12 cellular contexts compared by ENCODE assay signal in genomic region chr2:100247256-100248043, GRCh38.
DNase-seq lines count a peak whose midpoint lies in the region; ATAC-seq, FAIRE-seq and TF ChIP-seq lines count a peak whose summit lies in the region.
"Had no signal": no experiment of that assay in that cellular context is flagged by ENCODE, and none has a peak within 500 bp of the region (broad histone marks: within the 10 kb centered on the region; RNA-seq: fewer than 3 reads in every experiment).

No MANE protein-coding gene starts in this region.

- H3K9me2 ChIP-seq in SU-DHL-6 (replicated peaks; ENCODE audit: insufficient read depth, low read length), result no peaks in the 10 kb centered on the region

- H3K9me3 ChIP-seq in SU-DHL-6 (ENCODE audit: insufficient read depth, low read length), result no peaks in the 10 kb centered on the region; the same call in 1 of the 2 replicates
- H3K9me3 ChIP-seq in kidney (ENCODE audit: control insufficient read depth in 1 of 2, low read length in 2 of 2), result no peaks in the 10 kb centered on the region

- H3K36me3 ChIP-seq in SU-DHL-6 (ENCODE audit: low read length) (no peaks in the 10 kb centered on the region), kidney (ENCODE audit: control insufficient read depth in 1 of 2, insufficient read depth in 2 of 2, low read length in 2 of 2) (no peaks in the 10 kb centered on the region)

- peak; percentile 59 for DNase-seq in GM18507 (ENCODE audit: extremely low spot score, insufficient read length, low read depth)
- no peak for DNase-seq in cerebellar nuclear complex (lab: John Stamatoyannopoulos, UW)
- DNase-seq in kidney, result no peak
- DNase-seq in activated naive CD4-positive, alpha-beta T cell treated with anti-CD3 and anti-CD28 coated beads, Interleukin-2, amount 50 U/mL, for 16 hours, result no peak
- no peak for DNase-seq in NOMO-1 treated with DMSO at 0.1 percent for 48 hours (lab: John Stamatoyannopoulos, UW; ENCODE audit: unreplicated experiment)
- DNase-seq: activated naive CD8-positive, alpha-beta T cell treated with anti-CD3 and anti-CD28 coated beads, Interleukin-2, amount 10 ng/mL, durations not matched to agents 7 days and 5 days; NCI-H524 treated with DMSO at 0.1 percent for 48 hours had no signal

- no peak overlapping the region for H2AFZ ChIP-seq in SU-DHL-6 (ENCODE audit: low read depth, low read length, severe bottlenecking)

- TF ChIP-seq CTCF in SU-DHL-6 (IDR thresholded peaks at IDR 0.05; ENCODE audit: insufficient read depth, low read length, poor library complexity, severe bottlenecking), result no peak
- no peak for TF ChIP-seq CTCF in kidney (IDR thresholded peaks at IDR 0.05; ENCODE audit: borderline replicate concordance, extremely low read depth, insufficient read depth)

- FAIRE-seq in GM18507 (lab: Jason Lieb, UNC) (peak; percentile 84), kidney (lab: Jason Lieb, UNC) (no peak)
- FAIRE-seq: TTC549 had no signal

- no peaks in the 10 kb centered on the region for H3F3A ChIP-seq in SU-DHL-6 (ENCODE audit: insufficient read depth)

- H3K27ac ChIP-seq in SU-DHL-6 (ENCODE audit: low read depth, low read length) (peak overlapping the region; percentile 46), kidney (ENCODE audit: low read depth in 2 of 2, low read length in 2 of 2) (no peak overlapping the region)
- H3K27ac ChIP-seq: epithelial cell of prostate had no signal

- ATAC-seq in GM21381 (IDR thresholded peaks at IDR 0.05; ENCODE audit: unreplicated experiment) (peak; percentile 87), HG03103 (IDR thresholded peaks at IDR 0.05; ENCODE audit: low read depth, unreplicated experiment) (peak; percentile 67)

- H3K79me2 ChIP-seq in SU-DHL-6 (ENCODE audit: insufficient read depth, low read length), result no peaks in the 10 kb centered on the region

- intact Hi-C loops in kidney (cut with DNase I), result no loop called here

- no peaks in the 10 kb centered on the region for H4K20me1 ChIP-seq in SU-DHL-6 (ENCODE audit: low read depth, low read length)

- H3K27me3 ChIP-seq in SU-DHL-6 (ENCODE audit: low read length), result no peaks in the 10 kb centered on the region

- no peaks in the 10 kb centered on the region for H3K4me1 ChIP-seq in kidney (ENCODE audit: control insufficient read depth in 1 of 2, insufficient read depth in 1 of 2, low read depth in 1 of 2, low read length in 2 of 2)

- H3K4me3 ChIP-seq in SU-DHL-6 (ENCODE audit: insufficient read depth, low read length, poor library complexity, severe bottlenecking) (no peak overlapping the region), kidney (ENCODE audit: low read length in 2 of 2) (no peak overlapping the region)

- peak overlapping the region; percentile 29 for H3K4me2 ChIP-seq in SU-DHL-6 (ENCODE audit: low read depth, low read length, poor library complexity, severe bottlenecking)

- H3K9ac ChIP-seq in SU-DHL-6 (ENCODE audit: low read length), result no peak overlapping the region
- H3K9ac ChIP-seq in kidney (ENCODE audit: low read length in 2 of 2), result no peak overlapping the region
